26 cellular contexts compared by ENCODE assay signal in the genomic region with DNA sequence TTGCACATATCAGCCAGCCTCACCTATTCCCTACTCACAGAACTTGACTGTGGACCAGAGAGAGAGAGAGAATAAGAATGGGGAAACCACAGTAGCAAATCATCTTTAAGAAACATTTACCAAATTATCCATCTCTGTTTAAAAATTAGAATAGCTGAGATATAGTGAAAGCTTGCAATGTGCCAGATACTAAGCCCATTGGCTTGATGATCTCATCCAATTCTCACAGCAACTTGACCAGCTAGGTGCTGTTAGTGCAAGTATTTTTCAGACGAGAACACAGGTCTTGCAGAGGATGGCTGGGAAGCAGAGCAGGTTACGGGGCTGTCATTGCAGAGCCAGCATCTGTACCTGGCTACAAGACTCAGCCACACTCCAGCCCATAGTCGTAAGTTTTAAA.
"Had no signal": no experiment of that assay in that cellular context is flagged by ENCODE, and none has a peak within 500 bp of the region (broad histone marks: within the 10 kb centered on the region; RNA-seq: fewer than 3 reads in every experiment).

No MANE protein-coding gene starts in this region.

- H3K27ac Mint-ChIP-seq: activated B cell treated with CpG ODN at 0.5 μM for 24 hours; activated CD4-positive, alpha-beta memory T cell treated with anti-CD3 and anti-CD28 coated beads for 36 hours; activated CD8-positive, alpha-beta memory T cell treated with anti-CD3 and anti-CD28 coated beads, Interleukin-2, amount 10 ng/mL, durations not matched to agents 7 days and 5 days; activated naive CD4-positive, alpha-beta T cell treated with anti-CD3 and anti-CD28 coated beads, Interleukin-2, amount 50 U/mL, for 24 hours; activated T-helper 1 cell treated with anti-CD3 and anti-CD28 coated beads, Interleukin-12 subunit alpha, Interleukin-12 subunit beta, Interleukin-2, Interleukin-4 antibody, amounts not matched to agents 30 ng/mL and 10 ng/mL and 1 ng/mL, durations not matched to agents 14 hours and 24 hours and 36 hours; effector memory CD8-positive, alpha-beta T cell; memory B cell; nephron progenitor cell; T-helper 1 cell treated with Interleukin-12 subunit alpha and Interleukin-12 subunit beta and Interleukin-4 antibody, amounts not matched to agents 30 μg/mL and 1 μg/mL, for 36 hours had no signal

- H3K36me3 ChIP-seq: breast epithelium, colonic mucosa, gastroesophageal sphincter, heart left ventricle, pancreas, thoracic aorta, upper lobe of left lung had no signal

- H3K27me3 ChIP-seq: breast epithelium, colonic mucosa, dorsolateral prefrontal cortex, gastroesophageal sphincter, heart left ventricle, pancreas, upper lobe of left lung had no signal

- H3K27ac ChIP-seq: breast epithelium, colonic mucosa, dorsolateral prefrontal cortex, gastroesophageal sphincter, heart left ventricle, pancreas, thoracic aorta, upper lobe of left lung had no signal

- H3K36me3 Mint-ChIP-seq: activated CD4-positive, alpha-beta memory T cell treated with anti-CD3 and anti-CD28 coated beads for 36 hours had no signal

- H3K9me3 ChIP-seq: breast epithelium, colonic mucosa, gastroesophageal sphincter, heart left ventricle, pancreas, thoracic aorta, upper lobe of left lung had no signal

- H3K4me1 Mint-ChIP-seq: nephron progenitor cell had no signal

- H3K4me3 Mint-ChIP-seq: activated B cell treated with CpG ODN at 0.5 μM for 24 hours; activated CD4-positive, alpha-beta memory T cell treated with anti-CD3 and anti-CD28 coated beads for 36 hours; activated CD8-positive, alpha-beta memory T cell treated with anti-CD3 and anti-CD28 coated beads, Interleukin-2, amount 10 ng/mL, durations not matched to agents 7 days and 5 days; activated naive CD4-positive, alpha-beta T cell treated with anti-CD3 and anti-CD28 coated beads, Interleukin-2, amount 50 U/mL, for 24 hours; activated T-helper 1 cell treated with anti-CD3 and anti-CD28 coated beads, Interleukin-12 subunit alpha, Interleukin-12 subunit beta, Interleukin-2, Interleukin-4 antibody, amounts not matched to agents 30 ng/mL and 10 ng/mL and 1 ng/mL, durations not matched to agents 14 hours and 24 hours and 36 hours; effector memory CD8-positive, alpha-beta T cell; memory B cell; nephron progenitor cell; T-helper 1 cell treated with Interleukin-12 subunit alpha and Interleukin-12 subunit beta and Interleukin-4 antibody, amounts not matched to agents 30 μg/mL and 1 μg/mL, for 36 hours had no signal

- ATAC-seq: activated CD8-positive, alpha-beta memory T cell treated with anti-CD3 and anti-CD28 coated beads, Interleukin-2, amount 10 ng/mL, durations not matched to agents 7 days and 5 days; effector memory CD8-positive, alpha-beta T cell; gastroesophageal sphincter; heart left ventricle; left cardiac atrium; pancreas; right cardiac atrium had no signal

- H3K4me1 ChIP-seq: breast epithelium, colonic mucosa, gastroesophageal sphincter, heart left ventricle, pancreas, upper lobe of left lung had no signal

- DNase-seq: activated B cell treated with CpG ODN at 0.5 μM for 24 hours; activated CD4-positive, alpha-beta memory T cell treated with anti-CD3 and anti-CD28 coated beads for 36 hours; activated CD4-positive, alpha-beta T cell treated with anti-CD3 and anti-CD28 coated beads for 4 hours; activated CD8-positive, alpha-beta memory T cell treated with anti-CD3 and anti-CD28 coated beads, Interleukin-2, amount 10 ng/mL, durations not matched to agents 7 days and 5 days; activated gamma-delta T cell treated with Interleukin-2 at 50 U/mL for 16 hours; activated T-cell treated with anti-CD3 and anti-CD28 coated beads for 4 hours; amniotic stem cell; colonic mucosa; dorsolateral prefrontal cortex; effector memory CD8-positive, alpha-beta T cell; heart left ventricle; islet precursor cell; left cardiac atrium; nephron progenitor cell; pancreas; right cardiac atrium; stimulated activated CD4-positive, alpha-beta T cell treated with anti-CD3 and anti-CD28 coated beads, Interleukin-12 subunit alpha, Interleukin-12 subunit beta, amount 100 ng/mL, for 4 hours; T1000; upper lobe of left lung had no signal

- H3K4me3 ChIP-seq: breast epithelium, colonic mucosa, dorsolateral prefrontal cortex, gastroesophageal sphincter, heart left ventricle, pancreas, thoracic aorta, upper lobe of left lung had no signal

- H3K27me3 Mint-ChIP-seq: activated B cell treated with CpG ODN at 0.5 μM for 24 hours; activated CD4-positive, alpha-beta memory T cell treated with anti-CD3 and anti-CD28 coated beads for 36 hours; activated CD8-positive, alpha-beta memory T cell treated with anti-CD3 and anti-CD28 coated beads, Interleukin-2, amount 10 ng/mL, durations not matched to agents 7 days and 5 days; activated naive CD4-positive, alpha-beta T cell treated with anti-CD3 and anti-CD28 coated beads, Interleukin-2, amount 50 U/mL, for 24 hours; effector memory CD8-positive, alpha-beta T cell; memory B cell had no signal
